Comparison of ENCODE assay signal across 35 cellular contexts in the genomic region with DNA sequence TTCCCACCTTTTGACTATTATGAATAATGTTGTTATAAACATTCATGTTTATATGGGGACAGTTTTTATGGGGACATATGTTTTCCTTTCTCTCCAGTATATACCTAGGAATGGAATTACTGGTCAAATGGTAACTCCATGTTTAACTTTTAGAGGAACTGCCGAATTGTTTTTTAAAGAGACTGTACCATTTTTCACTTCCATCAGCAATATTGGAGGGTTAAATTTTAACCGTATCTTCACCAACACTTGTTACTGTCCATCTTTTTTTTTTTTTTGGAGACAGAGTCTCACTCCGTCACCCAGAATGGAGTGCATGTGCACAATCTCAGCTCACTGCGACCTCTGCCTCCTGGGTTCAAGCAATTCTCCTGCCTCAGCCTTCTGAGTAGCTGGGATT.
"Had no signal": no experiment of that assay in that cellular context is flagged by ENCODE, and none has a peak within 500 bp of the region (broad histone marks: within the 10 kb centered on the region; RNA-seq: fewer than 3 reads in every experiment).

No MANE protein-coding gene starts in this region.

- H3K27me3 ChIP-seq: MG63 had no signal

- H3K36me3 ChIP-seq: MG63 had no signal

- DNase-seq: Karpas-422, Kasumi-1, MG63, MM.1S, MV-4-11, NCI-H1048, NCI-H1092, NCI-H1092 treated with DMSO at 0.1 percent for 48 hours, NCI-H1105, NCI-H1105 treated with DMSO at 0.1 percent for 48 hours, NCI-H1417, NCI-H1417 treated with DMSO at 0.1 percent for 48 hours, NCI-H1436, NCI-H1436 treated with DMSO at 0.1 percent for 48 hours, NCI-H146, NCI-H1694, NCI-H1694 treated with DMSO at 0.1 percent for 48 hours, NCI-H187, NCI-H187 treated with DMSO at 0.1 percent for 48 hours, NCI-H1930, NCI-H2029, NCI-H2029 treated with DMSO at 0.1 percent for 48 hours, NCI-H2081, NCI-H2081 treated with DMSO at 0.1 percent for 48 hours, NCI-H2107, NCI-H2171, NCI-H2171 treated with DMSO at 0.1 percent for 48 hours, NCI-H2227 treated with DMSO at 0.1 percent for 48 hours, NCI-H226, NCI-H345, NCI-H446, NCI-H446 treated with DMSO at 0.1 percent for 48 hours, NCI-H510A treated with DMSO at 0.1 percent for 48 hours, NCI-H524, NCI-H524 treated with DMSO at 0.1 percent for 48 hours had no signal

- H3K9me3 ChIP-seq: MG63 had no signal

- H3K4me3 ChIP-seq: MG63 had no signal
